28 cellular contexts compared by ENCODE assay signal in genomic region chr21:43928230-43928607, GRCh38.
DNase-seq lines count a peak whose midpoint lies in the region; ATAC-seq and TF ChIP-seq lines count a peak whose summit lies in the region.
"Had no signal": no experiment of that assay in that cellular context is flagged by ENCODE, and none has a peak within 500 bp of the region (broad histone marks: within the 10 kb centered on the region; RNA-seq: fewer than 3 reads in every experiment).

No MANE protein-coding gene starts in this region.

- TF ChIP-seq POLR2A in suprapubic skin (IDR thresholded peaks at IDR 0.05) = no peak

- peak overlapping the region; percentile 33 for H3K4me3 ChIP-seq in epithelial cell of proximal tubule (ENCODE audit: low read depth, low read length)
- no peak overlapping the region for H3K4me3 ChIP-seq in suprapubic skin
- H3K4me3 ChIP-seq: ascending aorta, cardiac muscle cell, colonic mucosa, MG63 had no signal

- ATAC-seq in GM18873 (IDR thresholded peaks at IDR 0.05; ENCODE audit: low FRiP score, unreplicated experiment) (no peak), HG02973 (IDR thresholded peaks at IDR 0.05; ENCODE audit: unreplicated experiment) (no peak)
- ATAC-seq: natural killer cell treated with Interleukin-12 subunit alpha and Interleukin-12 subunit beta and Interleukin-15 and Interleukin-18, amount 100 ng/mL, for 72 hours; sciatic nerve had no signal

- no peak for TF ChIP-seq EP300 in suprapubic skin (IDR thresholded peaks at IDR 0.05)

- H3K4me1 ChIP-seq in suprapubic skin = peaks cover 45% of the 10 kb centered on the region

- POLR2A ChIA-PET in RWPE1 (lab: Yijun Ruan, JAX; ENCODE audit: low non-redundant PET) = no interaction called here

- CTCF ChIA-PET in RWPE1 (lab: Yijun Ruan, JAX) = no interaction called here

- H3K27ac ChIP-seq in RWPE1 (peak overlapping the region; percentile 19; the same call in 1 of the 2 replicates), suprapubic skin (peak overlapping the region; percentile 67)
- H3K27ac ChIP-seq: ascending aorta, cardiac muscle cell, colonic mucosa, epithelial cell of prostate had no signal

- H3K27me3 Mint-ChIP-seq in nephron progenitor cell (ENCODE audit: low read depth, poor library complexity) = peaks cover 5% of the 10 kb centered on the region
- H3K27me3 Mint-ChIP-seq: natural killer cell treated with Interleukin-12 subunit alpha and Interleukin-12 subunit beta and Interleukin-15 and Interleukin-18, amount 100 ng/mL, for 72 hours had no signal

- 61% methylated on average over 5 of the region's 14 CpGs for WGBS in suprapubic skin

- no peak for DNase-seq in RWPE1 (ENCODE audit: low spot score)
- no peak for DNase-seq in epithelial cell of proximal tubule (ENCODE audit: low read depth)
- DNase-seq in nephron progenitor cell = no peak
- DNase-seq in suprapubic skin (ENCODE audit: low spot score in 2 of 2) = no peak
- no peak for DNase-seq in HK-2 (ENCODE audit: unreplicated experiment)
- DNase-seq: activated CD4-positive, alpha-beta T cell treated with anti-CD3 and anti-CD28 coated beads, Interleukin-2, amount 50 U/mL, for 4 hours; activated T-cell treated with anti-CD3 and anti-CD28 coated beads, Interleukin-2, amount 50 U/mL, for 48 hours; DND-41; effector CD8-positive, alpha-beta T cell; GF-D8; head of caudate nucleus; KBM-7; mammary epithelial cell; MG63; NCI-H1105; NCI-H1930; NCI-H2171 treated with DMSO at 0.1 percent for 48 hours; NCI-H510A; stimulated activated CD4-positive, alpha-beta T cell treated with anti-CD3 and anti-CD28 coated beads, Interleukin-4, amount 100 ng/mL, for 24 hours; trophoblast cell had no signal

- peaks cover 4% of the 10 kb centered on the region for H3K36me3 ChIP-seq in suprapubic skin
- H3K36me3 ChIP-seq: ascending aorta, cardiac muscle cell, colonic mucosa had no signal

- TF ChIP-seq CTCF in RWPE1 (conservative IDR thresholded peaks at IDR 0.05; ENCODE audit: low read depth) (no peak), epithelial cell of proximal tubule (conservative IDR thresholded peaks at IDR 0.05; ENCODE audit: low read depth, low read length) (no peak), nephron progenitor cell (IDR thresholded peaks at IDR 0.05) (no peak), suprapubic skin (IDR thresholded peaks at IDR 0.05) (no peak)

- H3K27ac Mint-ChIP-seq in nephron progenitor cell = peak overlapping the region; percentile 79
- H3K27ac Mint-ChIP-seq: natural killer cell treated with Interleukin-12 subunit alpha and Interleukin-12 subunit beta and Interleukin-15 and Interleukin-18, amount 100 ng/mL, for 72 hours had no signal

- H3K4me3 Mint-ChIP-seq in nephron progenitor cell = no peak overlapping the region
- H3K4me3 Mint-ChIP-seq: natural killer cell treated with Interleukin-12 subunit alpha and Interleukin-12 subunit beta and Interleukin-15 and Interleukin-18, amount 100 ng/mL, for 72 hours had no signal

- peaks cover 81% of the 10 kb centered on the region for H3K4me1 Mint-ChIP-seq in nephron progenitor cell

- H3K9me3 ChIP-seq in suprapubic skin = no peaks in the 10 kb centered on the region
- H3K9me3 ChIP-seq: ascending aorta, colonic mucosa, MG63 had no signal

- no peaks in the 10 kb centered on the region for H3K27me3 ChIP-seq in suprapubic skin
- H3K27me3 ChIP-seq: ascending aorta, cardiac muscle cell, colonic mucosa, MG63 had no signal

- H3K36me3 Mint-ChIP-seq in nephron progenitor cell (ENCODE audit: low read depth) = no peaks in the 10 kb centered on the region
- H3K36me3 Mint-ChIP-seq: natural killer cell treated with Interleukin-12 subunit alpha and Interleukin-12 subunit beta and Interleukin-15 and Interleukin-18, amount 100 ng/mL, for 72 hours had no signal

- H3K9me3 Mint-ChIP-seq in nephron progenitor cell = no peaks in the 10 kb centered on the region
- H3K9me3 Mint-ChIP-seq: natural killer cell treated with Interleukin-12 subunit alpha and Interleukin-12 subunit beta and Interleukin-15 and Interleukin-18, amount 100 ng/mL, for 72 hours had no signal
